35 cellular contexts compared by ENCODE assay signal in genomic region chr6:166203003-166203640, GRCh38. TPM values are rescaled to one million over a fixed set of nuclear protein-coding genes. Genes with fewer than 3 reads are reported as not detected.
DNase-seq lines count a peak whose midpoint lies in the region; ATAC-seq, FAIRE-seq and TF ChIP-seq lines count a peak whose summit lies in the region.
"Had no signal": no experiment of that assay in that cellular context is flagged by ENCODE, and none has a peak within 500 bp of the region (broad histone marks: within the 10 kb centered on the region; RNA-seq: fewer than 3 reads in every experiment).

No MANE protein-coding gene starts in this region.

- peaks cover 46% of the 10 kb centered on the region for H3K27me3 ChIP-seq in OCI-LY3 (ENCODE audit: low read depth, low read length)
- H3K27me3 ChIP-seq: brain microvascular endothelial cell, hepatocyte, Peyer's patch, right lobe of liver had no signal

- no peak overlapping the region for H3K27ac Mint-ChIP-seq in T-helper 2 cell treated with Interferon-gamma antibody and Interleukin-4, amounts not matched to agents 5 μg/mL and 100 μg/mL, for 36 hours
- H3K27ac Mint-ChIP-seq: activated naive CD8-positive, alpha-beta T cell treated with anti-CD3 and anti-CD28 coated beads, Interleukin-2, amount 50 U/mL, for 24 hours; mesothelial cell of epicardium; naive thymus-derived CD8-positive, alpha-beta T cell; T-cell had no signal

- no peak overlapping the region for H3K4me3 Mint-ChIP-seq in T-helper 2 cell treated with Interferon-gamma antibody and Interleukin-4, amounts not matched to agents 5 μg/mL and 100 μg/mL, for 36 hours
- H3K4me3 Mint-ChIP-seq: activated naive CD8-positive, alpha-beta T cell treated with anti-CD3 and anti-CD28 coated beads, Interleukin-2, amount 50 U/mL, for 24 hours; mesothelial cell of epicardium; naive thymus-derived CD8-positive, alpha-beta T cell; T-cell had no signal

- TF ChIP-seq CTCF in OCI-LY3 (IDR thresholded peaks at IDR 0.05; ENCODE audit: low read depth, low read length), result no peak

- no peak overlapping the region for H3K9ac ChIP-seq in OCI-LY3 (ENCODE audit: low read length)
- H3K9ac ChIP-seq: parathyroid adenoma had no signal

- no peaks in the 10 kb centered on the region for H3K9me3 ChIP-seq in OCI-LY3 (ENCODE audit: insufficient read depth, low read length)
- H3K9me3 ChIP-seq: HAP-1, Peyer's patch, right lobe of liver, SJCRH30, thoracic aorta had no signal

- H3K27ac ChIP-seq in OCI-LY3 (ENCODE audit: low read length), result no peak overlapping the region
- H3K27ac ChIP-seq: brain microvascular endothelial cell, C4-2B, hepatocyte, parathyroid adenoma, Peyer's patch, right lobe of liver, SJCRH30, thoracic aorta had no signal

- peak overlapping the region; percentile 78 for H3K4me2 ChIP-seq in OCI-LY3 (ENCODE audit: low read length)
- H3K4me2 ChIP-seq: hepatocyte had no signal

- peaks cover 32% of the 10 kb centered on the region for H3K4me1 ChIP-seq in OCI-LY3 (ENCODE audit: low read length)
- H3K4me1 ChIP-seq: HAP-1, parathyroid adenoma, Peyer's patch, right lobe of liver, SJCRH30 had no signal

- no peaks in the 10 kb centered on the region for H3K36me3 Mint-ChIP-seq in T-helper 2 cell treated with Interferon-gamma antibody and Interleukin-4, amounts not matched to agents 5 μg/mL and 100 μg/mL, for 36 hours (ENCODE audit: low read depth)
- H3K36me3 Mint-ChIP-seq: mesothelial cell of epicardium; naive thymus-derived CD8-positive, alpha-beta T cell; T-cell had no signal

- no peak overlapping the region for H2AFZ ChIP-seq in OCI-LY3 (ENCODE audit: low read depth, low read length)
- H2AFZ ChIP-seq: hepatocyte, parathyroid adenoma had no signal

- peak; percentile 21 for ATAC-seq in GM21717 (IDR thresholded peaks at IDR 0.05; ENCODE audit: unreplicated experiment)
- ATAC-seq in HG03521 (IDR thresholded peaks at IDR 0.05; ENCODE audit: unreplicated experiment), result no peak
- ATAC-seq: activated naive CD8-positive, alpha-beta T cell treated with anti-CD3 and anti-CD28 coated beads, Interleukin-2, amount 50 U/mL, for 24 hours; naive thymus-derived CD8-positive, alpha-beta T cell; right lobe of liver; stimulated activated naive CD8-positive, alpha-beta T cell treated with anti-CD3 and anti-CD28 coated beads, Interleukin-15, Interleukin-2, amounts not matched to agents 100 U/mL and 50 U/mL, for 24 hours; T-cell had no signal

- peak overlapping the region; percentile 34; the same call in 1 of the 2 replicates for H3K4me3 ChIP-seq in OCI-LY3 (ENCODE audit: low read length)
- H3K4me3 ChIP-seq: HAP-1, hepatocyte, Peyer's patch, right lobe of liver, SJCRH30, thoracic aorta had no signal

- no peak for TF ChIP-seq POLR2A in GM12891 (IDR thresholded peaks at IDR 0.05; ENCODE audit: low read depth, low read length)

- peaks cover 6% of the 10 kb centered on the region for H3K27me3 Mint-ChIP-seq in T-helper 2 cell treated with Interferon-gamma antibody and Interleukin-4, amounts not matched to agents 5 μg/mL and 100 μg/mL, for 36 hours (ENCODE audit: low read depth)

- H4K20me1 ChIP-seq in OCI-LY3 (ENCODE audit: insufficient read depth, low read length), result peaks cover 9% of the 10 kb centered on the region; the same call in 1 of the 2 replicates

- no peak for DNase-seq in GM12891 (ENCODE audit: insufficient read length, low spot score)
- DNase-seq in mesenteric fat pad (ENCODE audit: low spot score), result peak; percentile 51
- DNase-seq in NCI-H1092 treated with DMSO at 0.1 percent for 48 hours (lab: John Stamatoyannopoulos, UW), result no peak
- no peak for DNase-seq in epidermal melanocyte (ENCODE audit: insufficient read length, low spot score)
- DNase-seq in T-helper 2 cell treated with Interferon-gamma antibody and Interleukin-4, amounts not matched to agents 5 μg/mL and 100 μg/mL, for 36 hours (ENCODE audit: low spot score), result no peak
- DNase-seq: ACHN; activated CD4-positive, alpha-beta T cell treated with anti-CD3 and anti-CD28 coated beads for 1 hour; activated gamma-delta T cell; activated naive CD8-positive, alpha-beta T cell treated with anti-CD3 and anti-CD28 coated beads, Interleukin-2, amount 50 U/mL, for 24 hours; activated T-cell treated with anti-CD3 and anti-CD28 coated beads, Interleukin-2, amount 50 U/mL, for 1 hour; brain microvascular endothelial cell; EL; KBM-7; naive thymus-derived CD8-positive, alpha-beta T cell; NCI-H1436 treated with DMSO at 0.1 percent for 48 hours; NCI-H524; right lobe of liver; SJCRH30; stimulated activated CD4-positive, alpha-beta T cell treated with anti-CD3 and anti-CD28 coated beads, Interleukin-12 subunit alpha, Interleukin-12 subunit beta, amount 100 ng/mL, for 4 hours; stimulated activated CD4-positive, alpha-beta T cell treated with anti-CD3 and anti-CD28 coated beads, Interleukin-4, amount 100 ng/mL, for 24 hours; stimulated activated naive CD8-positive, alpha-beta T cell treated with anti-CD3 and anti-CD28 coated beads, Interleukin-15, Interleukin-2, amounts not matched to agents 100 U/mL and 50 U/mL, for 24 hours; T-cell had no signal

- peak; percentile 28 for FAIRE-seq in GM12891 (lab: Jason Lieb, UNC)
- FAIRE-seq: D721Med, TTC549 had no signal

- H3K36me3 ChIP-seq in OCI-LY3 (replicated peaks; ENCODE audit: low read depth, low read length), result no peaks in the 10 kb centered on the region
- H3K36me3 ChIP-seq: brain microvascular endothelial cell, HAP-1, Peyer's patch, right lobe of liver, SJCRH30, thoracic aorta had no signal

- no peaks in the 10 kb centered on the region for H3K9me3 Mint-ChIP-seq in T-helper 2 cell treated with Interferon-gamma antibody and Interleukin-4, amounts not matched to agents 5 μg/mL and 100 μg/mL, for 36 hours
- H3K9me3 Mint-ChIP-seq: activated naive CD8-positive, alpha-beta T cell treated with anti-CD3 and anti-CD28 coated beads, Interleukin-2, amount 50 U/mL, for 24 hours; mesothelial cell of epicardium; naive thymus-derived CD8-positive, alpha-beta T cell; T-cell had no signal

- H3K4me1 Mint-ChIP-seq in T-helper 2 cell treated with Interferon-gamma antibody and Interleukin-4, amounts not matched to agents 5 μg/mL and 100 μg/mL, for 36 hours (ENCODE audit: low read depth), result no peaks in the 10 kb centered on the region

- H3K79me2 ChIP-seq in OCI-LY3 (ENCODE audit: low read length), result no peaks in the 10 kb centered on the region
- H3K79me2 ChIP-seq: hepatocyte, parathyroid adenoma had no signal

TF ChIP-seq in GM12891, 5 proteins besides CTCF, POLR2A, EP300 and RAD21:
- TF ChIP-seq POLR2AphosphoS5 (IDR thresholded peaks at IDR 0.05; ENCODE audit: low read depth, low read length) (no peak), PAX5 (IDR thresholded peaks at IDR 0.05; ENCODE audit: insufficient read depth, low read length, severe bottlenecking) (no peak), SPI1 (IDR thresholded peaks at IDR 0.05; ENCODE audit: low read depth, low read length) (no peak), POU2F2 (IDR thresholded peaks at IDR 0.05; ENCODE audit: low read depth, low read length) (no peak), TAF1 (IDR thresholded peaks at IDR 0.05; ENCODE audit: low read depth, low read length) (no peak)

RNA-seq across cellular contexts. Expression of gene TBXT, which starts 35.5 kb away (rescaled TPM):
- polyA plus RNA-seq in GM12891 (2012; ENCODE audit: low read depth, missing spikeins), result 14.5 TPM
- not detected for total RNA-seq in mesenteric fat pad
- total RNA-seq: epithelial cell of proximal tubule; hepatocyte; mesothelial cell of epicardium; naive thymus-derived CD8-positive, alpha-beta T cell; Peyer's patch; right lobe of liver; T-cell; thoracic aorta had no signal
- polyA plus RNA-seq: naive thymus-derived CD8-positive, alpha-beta T cell had no signal
